ENCODE assay signal across 14 cellular contexts in genomic region chr12:124368421-124369032, GRCh38.
A peak's percentile ranks its signal among the peaks of the same experiment; 100 is the strongest.
DNase-seq lines count a peak whose midpoint lies in the region; ATAC-seq, FAIRE-seq and TF ChIP-seq lines count a peak whose summit lies in the region.
"Had no signal": no experiment of that assay in that cellular context is flagged by ENCODE, and none has a peak within 500 bp of the region (broad histone marks: within the 10 kb centered on the region; RNA-seq: fewer than 3 reads in every experiment).

No MANE protein-coding gene starts in this region.

- dilution Hi-C loops in endothelial cell of umbilical vein (cut with MboI; ENCODE audit: extremely low pct_ligation_motif_present, low sequenced_read_pairs): no loop called here

- peak overlapping the region; percentile 39; the same call in 1 of the 2 replicates for H3K9ac ChIP-seq in HepG2 (ENCODE audit: insufficient read depth, low read depth, low read length)
- peak overlapping the region; percentile 31 for H3K9ac ChIP-seq in endothelial cell of umbilical vein (replicated peaks; ENCODE audit: extremely low read depth, insufficient read depth, low read length)

- peak overlapping the region; percentile 77 for H3K27ac ChIP-seq in HepG2 (ENCODE audit: extremely low read length, insufficient read depth, low read length)
- H3K27ac ChIP-seq in right lobe of liver: peak overlapping the region in 1 of 3 donors; percentile 77
- H3K27ac ChIP-seq in endothelial cell of umbilical vein (ENCODE audit: insufficient read depth, low read depth, low read length): peak overlapping the region; percentile 61
- H3K27ac ChIP-seq in ovary: peak overlapping the region; percentile 87 to 90
- H3K27ac ChIP-seq in vagina: peak overlapping the region; percentile 85
- H3K27ac ChIP-seq in WERI-Rb-1: no peak overlapping the region
- H3K27ac ChIP-seq: SK-N-MC had no signal

- no peak for FAIRE-seq in HepG2 (lab: Jason Lieb, UNC)
- no peak for FAIRE-seq in endothelial cell of umbilical vein (lab: Jason Lieb, UNC)

- CTCF ChIA-PET in HepG2 (lab: Yijun Ruan, JAX; ENCODE audit: low intra/inter-chr PET ratio, low total read pairs) (no interaction called here), endothelial cell of umbilical vein (lab: Charles Lee) (interaction anchor here (1.4 to 3.4 kb wide), 5 partner anchors 11 to 31 kb away, joined by 3 to 15 read pairs (median 5); no protein-coding TSS in a partner anchor)

- no peak overlapping the region for H3K4me2 ChIP-seq in HepG2 (ENCODE audit: low read depth, low read length)
- no peak overlapping the region for H3K4me2 ChIP-seq in endothelial cell of umbilical vein (ENCODE audit: insufficient read depth, low read length)

- TF ChIP-seq RAD21 in HepG2 (CRISPR knock-in tag; IDR thresholded peaks at IDR 0.05): no peak

- intact Hi-C loops in HepG2 (cut with micrococcal nuclease; ENCODE audit: unreplicated experiment): loop anchor here (1.0 to 10.0 kb wide), 2 partner anchors 15 to 406 kb away; no protein-coding TSS in a partner anchor
- intact Hi-C loops in right lobe of liver (cut with DNase I): no loop called here
- intact Hi-C loops in endothelial cell of umbilical vein (cut with micrococcal nuclease): loop anchor here (1.0 to 5.0 kb wide), 3 partner anchors 12 to 399 kb away; no protein-coding TSS in a partner anchor
- intact Hi-C loops in ovary (cut with DNase I): loop anchor here in 1 of 4 donors (10.0 kb wide), 1 partner anchor 56 kb away; no protein-coding TSS in a partner anchor
- intact Hi-C loops in vagina (cut with DNase I): loop anchor here (10.0 kb wide), 1 partner anchor 56 kb away; no protein-coding TSS in a partner anchor

- peaks cover 35% of the 10 kb centered on the region for H3K4me1 ChIP-seq in HepG2 (ENCODE audit: insufficient read depth, low read length)
- H3K4me1 ChIP-seq in right lobe of liver: peaks cover 0 to 34% (median 17%) of the 10 kb centered on the region in 4 donors
- peaks cover 29% of the 10 kb centered on the region for H3K4me1 ChIP-seq in endothelial cell of umbilical vein (ENCODE audit: control insufficient read depth, extremely low read depth, insufficient read depth, low read length)
- peaks cover 21% of the 10 kb centered on the region for H3K4me1 ChIP-seq in ovary (ENCODE audit: insufficient read depth)
- H3K4me1 ChIP-seq in vagina: peaks cover 76% of the 10 kb centered on the region

- ATAC-seq in HepG2 (no peak), right lobe of liver (no peak), GM19467 (IDR thresholded peaks at IDR 0.05; ENCODE audit: unreplicated experiment) (no peak), HG03342 (IDR thresholded peaks at IDR 0.05; ENCODE audit: unreplicated experiment) (no peak)

- H3K36me3 ChIP-seq in HepG2 (replicated peaks in 1 of 2; ENCODE audit: control insufficient read depth in 1 of 2, insufficient read depth in 2 of 2, low read length in 2 of 2): peaks cover 2 to 23% of the 10 kb centered on the region in 2 experiments; a peak in 4 of 5 replicates
- H3K36me3 ChIP-seq in right lobe of liver: no peaks in the 10 kb centered on the region
- H3K36me3 ChIP-seq in endothelial cell of umbilical vein (ENCODE audit: control insufficient read depth in 2 of 2, extremely low read depth in 1 of 2, insufficient read depth in 2 of 2, low read length in 2 of 2): peaks cover 8 to 32% of the 10 kb centered on the region in 2 experiments
- no peaks in the 10 kb centered on the region for H3K36me3 ChIP-seq in ovary
- H3K36me3 ChIP-seq in vagina: peaks cover 0 to 5% of the 10 kb centered on the region in 2 donors
- H3K36me3 ChIP-seq in WERI-Rb-1: peaks cover 70% of the 10 kb centered on the region

- no peaks in the 10 kb centered on the region for H3K27me3 ChIP-seq in HepG2 (ENCODE audit: control insufficient read depth in 1 of 2, insufficient read depth in 2 of 2, low read length in 2 of 2)
- no peaks in the 10 kb centered on the region for H3K27me3 ChIP-seq in right lobe of liver
- H3K27me3 ChIP-seq in endothelial cell of umbilical vein (ENCODE audit: control insufficient read depth in 2 of 2, insufficient read depth in 2 of 2, low read length in 2 of 2): no peaks in the 10 kb centered on the region
- no peaks in the 10 kb centered on the region for H3K27me3 ChIP-seq in ovary
- H3K27me3 ChIP-seq in vagina: no peaks in the 10 kb centered on the region
- H3K27me3 ChIP-seq in WERI-Rb-1 (ENCODE audit: insufficient read depth, low read depth, severe bottlenecking): no peaks in the 10 kb centered on the region

- no peak for TF ChIP-seq CTCF in HepG2 (CRISPR knock-in tag; IDR thresholded peaks at IDR 0.05)
- TF ChIP-seq CTCF in right lobe of liver (IDR thresholded peaks at IDR 0.05): no peak
- TF ChIP-seq CTCF in endothelial cell of umbilical vein (IDR thresholded peaks at IDR 0.05; ENCODE audit: extremely low read depth in 1 of 2, insufficient read depth in 1 of 2, low read depth in 1 of 2, low read length in 2 of 2): peak in 1 of 2 donors; percentile 9
- no peak for TF ChIP-seq CTCF in ovary (IDR thresholded peaks at IDR 0.05)
- no peak for TF ChIP-seq CTCF in vagina (IDR thresholded peaks at IDR 0.05)
- no peak for TF ChIP-seq CTCF in WERI-Rb-1 (IDR thresholded peaks at IDR 0.05; ENCODE audit: low read depth, low read length)

- no peak overlapping the region for H2AFZ ChIP-seq in HepG2 (ENCODE audit: low read length)
- H2AFZ ChIP-seq in endothelial cell of umbilical vein (ENCODE audit: low read depth, low read length): no peak overlapping the region

- H4K20me1 ChIP-seq in HepG2 (ENCODE audit: insufficient read depth, low read length): no peaks in the 10 kb centered on the region
- H4K20me1 ChIP-seq in endothelial cell of umbilical vein (replicated peaks; ENCODE audit: control insufficient read depth, extremely low read depth, insufficient read depth, low read length): no peaks in the 10 kb centered on the region

- DNase-seq in HepG2 (ENCODE audit: low spot score): no peak
- no peak for DNase-seq in right lobe of liver
- DNase-seq in endothelial cell of umbilical vein (ENCODE audit: low read depth, low spot score): no peak
- DNase-seq in ovary: peak in 4 of 5 donors; percentile 47 to 64 (median 62)
- no peak for DNase-seq in vagina (ENCODE audit: extremely low spot score in 2 of 2)
- DNase-seq in WERI-Rb-1: no peak
- DNase-seq: CD4-positive, CD25-positive, alpha-beta regulatory T cell; Karpas-422; naive B cell; NCI-H510A treated with DMSO at 0.1 percent for 48 hours; stimulated activated CD4-positive, alpha-beta T cell treated with anti-CD3 and anti-CD28 coated beads, Interleukin-4, amount 100 ng/mL, for 1 hour had no signal

- H3K9me1 ChIP-seq in endothelial cell of umbilical vein (replicated peaks; ENCODE audit: control insufficient read depth, extremely low read depth, insufficient read depth, low read length): no peaks in the 10 kb centered on the region

- POLR2A ChIA-PET in HepG2 (lab: Yijun Ruan, JAX) (no interaction called here), endothelial cell of umbilical vein (lab: Charles Lee) (no interaction called here)

- no peak overlapping the region for H3K4me3 ChIP-seq in HepG2 (replicated peaks in 1 of 3; ENCODE audit: insufficient read depth in 1 of 3, low read depth in 2 of 3, low read length in 3 of 3)
- no peak overlapping the region for H3K4me3 ChIP-seq in right lobe of liver
- no peak overlapping the region for H3K4me3 ChIP-seq in endothelial cell of umbilical vein (replicated peaks in 1 of 3; ENCODE audit: insufficient read depth in 1 of 3, low read depth in 1 of 3, low read length in 3 of 3)
- H3K4me3 ChIP-seq in ovary: no peak overlapping the region
- H3K4me3 ChIP-seq in vagina: no peak overlapping the region
- no peak overlapping the region for H3K4me3 ChIP-seq in WERI-Rb-1 (ENCODE audit: low read depth, low read length)
- H3K4me3 ChIP-seq: SK-N-MC had no signal

- in situ Hi-C loops in HepG2 (cut with HindIII; ENCODE audit: extremely low pct_ligation_motif_present, low pct_unique_long_range_greater_than_20kb): no loop called here

- BruUV-seq in HepG2 (replicated peaks; lab: Mats Ljungman, UMichigan) (no TSS peak), endothelial cell of umbilical vein (replicated peaks; lab: Mats Ljungman, UMichigan) (no TSS peak)

- H3K79me2 ChIP-seq in HepG2 (ENCODE audit: insufficient read depth, low read length): no peaks in the 10 kb centered on the region
- H3K79me2 ChIP-seq in endothelial cell of umbilical vein (ENCODE audit: control insufficient read depth, insufficient read depth, low read length): peaks cover 64% of the 10 kb centered on the region

- H3K9me3 ChIP-seq in HepG2 (ENCODE audit: low read length): no peaks in the 10 kb centered on the region
- no peaks in the 10 kb centered on the region for H3K9me3 ChIP-seq in right lobe of liver
- no peaks in the 10 kb centered on the region for H3K9me3 ChIP-seq in endothelial cell of umbilical vein (replicated peaks; ENCODE audit: control insufficient read depth, insufficient read depth, low read length)
- H3K9me3 ChIP-seq in ovary: no peaks in the 10 kb centered on the region
- H3K9me3 ChIP-seq in vagina: no peaks in the 10 kb centered on the region
- no peaks in the 10 kb centered on the region for H3K9me3 ChIP-seq in WERI-Rb-1 (ENCODE audit: severe bottlenecking)

- 92% methylated on average over 10 of the region's 10 CpGs for WGBS in HepG2 (ENCODE audit: low lambda C conversion rate)
- 92% methylated on average over 7 of the region's 10 CpGs for WGBS in right lobe of liver (ENCODE audit: insufficient coverage, low coverage, low lambda C conversion rate, missing lambda C conversion rate)
- WGBS in ovary, 3 donors: 85 to 90% (median 88%) methylated on average over 10 of the region's 10 CpGs

- TF ChIP-seq POLR2A in HepG2 (IDR thresholded peaks at IDR 0.05; ENCODE audit: insufficient read depth in 1 of 2, low read depth in 2 of 2, low read length in 2 of 2) (no peak), right lobe of liver (IDR thresholded peaks at IDR 0.05) (no peak), endothelial cell of umbilical vein (IDR thresholded peaks at IDR 0.05; ENCODE audit: low read depth, low read length) (no peak), ovary (IDR thresholded peaks at IDR 0.05) (no peak), vagina (IDR thresholded peaks at IDR 0.05) (no peak)

- no peak for TF ChIP-seq EP300 in HepG2 (IDR thresholded peaks at IDR 0.05; ENCODE audit: low read depth in 2 of 2, low read length in 2 of 2)
- no peak for TF ChIP-seq EP300 in HepG2 (CRISPR knock-in tag; IDR thresholded peaks at IDR 0.05; ENCODE audit: borderline replicate concordance)
- no peak for TF ChIP-seq EP300 in ovary (IDR thresholded peaks at IDR 0.05)

TF ChIP-seq in endothelial cell of umbilical vein, 7 proteins besides CTCF, POLR2A, EP300 and RAD21 (continues in another document):
- TF ChIP-seq MAX (IDR thresholded peaks at IDR 0.05; ENCODE audit: insufficient read depth, insufficient read length): no peak
- TF ChIP-seq POLR2AphosphoS5 (IDR thresholded peaks at IDR 0.05; ENCODE audit: insufficient read depth, low read depth, low read length): no peak
- TF ChIP-seq FOS (IDR thresholded peaks at IDR 0.05; ENCODE audit: borderline replicate concordance, insufficient read depth, low read length): no peak
- no peak for TF ChIP-seq EZH2 (IDR thresholded peaks at IDR 0.05; ENCODE audit: borderline replicate concordance, low read depth, low read length, severe bottlenecking)
- no peak for TF ChIP-seq MYC (IDR thresholded peaks at IDR 0.05; ENCODE audit: low read depth, low read length)

Comparison
In these comparisons a context has a peak if more than half of its experiments do, and no peak if none do; other contexts are left out.
1. intact Hi-C loops: an anchor here in HepG2 (1.0 to 10.0 kb wide), endothelial cell of umbilical vein (1.0 to 5.0 kb wide) and vagina (10.0 kb wide); none called in right lobe of liver.
2. DNase-seq: peak in ovary (4 of 5); none in HepG2 (single experiment), right lobe of liver (0 of 3), endothelial cell of umbilical vein (single experiment), vagina (0 of 2) and WERI-Rb-1 (single experiment).